Comparison of ENCODE assay signal across 17 cellular contexts in genomic region chr3:159882367-159882766, GRCh38. TPM values are rescaled to one million over a fixed set of nuclear protein-coding genes. Genes with fewer than 3 reads are reported as not detected.
DNase-seq lines count a peak whose midpoint lies in the region; ATAC-seq, FAIRE-seq and TF ChIP-seq lines count a peak whose summit lies in the region.
"Had no signal": no experiment of that assay in that cellular context is flagged by ENCODE, and none has a peak within 500 bp of the region (broad histone marks: within the 10 kb centered on the region; RNA-seq: fewer than 3 reads in every experiment).

No MANE protein-coding gene starts in this region.

- peak overlapping the region; percentile 38 to 79 (median 57) for H3K4me3 Mint-ChIP-seq in brain
- no peak overlapping the region for H3K4me3 Mint-ChIP-seq in nephron
- no peak overlapping the region for H3K4me3 Mint-ChIP-seq in glutamatergic neuron (ENCODE audit: unreplicated experiment)
- H3K4me3 Mint-ChIP-seq: activated B cell treated with CpG ODN at 0.5 μM for 24 hours had no signal

- peak overlapping the region; percentile 56 to 96 (median 93) for H3K27ac Mint-ChIP-seq in brain
- peak overlapping the region in 2 of 3 experiments; percentile 25 to 74 for H3K27ac Mint-ChIP-seq in nephron
- no peak overlapping the region for H3K27ac Mint-ChIP-seq in glutamatergic neuron (ENCODE audit: unreplicated experiment)
- H3K27ac Mint-ChIP-seq: activated B cell treated with CpG ODN at 0.5 μM for 24 hours had no signal

- TF ChIP-seq CTCF in brain (conservative IDR thresholded peaks at IDR 0.05), result no peak
- TF ChIP-seq CTCF in nephron (IDR thresholded peaks at IDR 0.05; ENCODE audit: unreplicated experiment in 3 of 3), result no peak
- no peak for TF ChIP-seq CTCF in glutamatergic neuron (IDR thresholded peaks at IDR 0.05; ENCODE audit: partially characterized antibody, unreplicated experiment)

- H3K36me3 Mint-ChIP-seq in brain (peaks cover 29% of the 10 kb centered on the region), nephron (ENCODE audit: low read depth) (peaks cover 15% of the 10 kb centered on the region), glutamatergic neuron (ENCODE audit: unreplicated experiment) (peaks cover 6% of the 10 kb centered on the region)

- no peak for TF ChIP-seq POLR2A in GM12891 (IDR thresholded peaks at IDR 0.05; ENCODE audit: low read depth, low read length)

- H3K27me3 Mint-ChIP-seq in brain, result no peaks in the 10 kb centered on the region
- peaks cover 7% of the 10 kb centered on the region for H3K27me3 Mint-ChIP-seq in nephron (ENCODE audit: low read depth)
- no peaks in the 10 kb centered on the region for H3K27me3 Mint-ChIP-seq in glutamatergic neuron (ENCODE audit: unreplicated experiment)
- H3K27me3 Mint-ChIP-seq: activated B cell treated with CpG ODN at 0.5 μM for 24 hours had no signal

- DNase-seq in globus pallidus (ENCODE audit: low spot score) (peak; percentile 88), glutamatergic neuron (no peak), GM12891 (ENCODE audit: insufficient read length, low spot score) (no peak)
- no peak for DNase-seq in activated CD8-positive, alpha-beta memory T cell treated with anti-CD3 and anti-CD28 coated beads, Interleukin-2, amount 50 U/mL, for 48 hours
- DNase-seq: activated B cell treated with CpG ODN at 0.5 μM for 24 hours; activated naive CD4-positive, alpha-beta T cell treated with anti-CD3 and anti-CD28 coated beads, Interleukin-2, amount 50 U/mL, for 16 hours had no signal

- no peaks in the 10 kb centered on the region for H3K9me3 Mint-ChIP-seq in brain
- no peaks in the 10 kb centered on the region for H3K9me3 Mint-ChIP-seq in nephron
- peaks cover 4% of the 10 kb centered on the region for H3K9me3 Mint-ChIP-seq in glutamatergic neuron (ENCODE audit: unreplicated experiment)
- H3K9me3 Mint-ChIP-seq: activated B cell treated with CpG ODN at 0.5 μM for 24 hours had no signal

- no peak for ATAC-seq in HG03095 (IDR thresholded peaks at IDR 0.05; ENCODE audit: unreplicated experiment)

- H3K4me1 Mint-ChIP-seq in brain (peaks cover 68% of the 10 kb centered on the region), nephron (peaks cover 37% of the 10 kb centered on the region), glutamatergic neuron (ENCODE audit: low read depth, unreplicated experiment) (peaks cover 23% of the 10 kb centered on the region)
- H3K4me1 Mint-ChIP-seq: activated B cell treated with CpG ODN at 0.5 μM for 24 hours had no signal

- no peak for FAIRE-seq in GM12891 (lab: Jason Lieb, UNC)
- FAIRE-seq: bronchial epithelial cell, endometrium had no signal

- peak overlapping the region; percentile 94 for H3K27ac ChIP-seq in temporal lobe (ENCODE audit: low read depth, low read length)
- H3K27ac ChIP-seq: BLaER1, HL-60, neutrophil, thyroid gland had no signal

TF ChIP-seq in GM12891, 5 proteins besides CTCF, POLR2A, EP300 and RAD21:
- TF ChIP-seq PAX5 (IDR thresholded peaks at IDR 0.05; ENCODE audit: insufficient read depth, low read length, severe bottlenecking), result no peak
- TF ChIP-seq POLR2AphosphoS5 (IDR thresholded peaks at IDR 0.05; ENCODE audit: low read depth, low read length), result no peak
- no peak for TF ChIP-seq TAF1 (IDR thresholded peaks at IDR 0.05; ENCODE audit: low read depth, low read length)
- TF ChIP-seq POU2F2 (IDR thresholded peaks at IDR 0.05; ENCODE audit: low read depth, low read length), result no peak
- no peak for TF ChIP-seq SPI1 (IDR thresholded peaks at IDR 0.05; ENCODE audit: low read depth, low read length)

RNA-seq across cellular contexts. Expression of gene SCHIP1, which starts 42.7 kb away (rescaled TPM):
- polyA plus RNA-seq in brain (ENCODE audit: insufficient read depth, low read depth, low replicate concordance), result 51.7 TPM
- total RNA-seq in temporal lobe (34.7 TPM), glutamatergic neuron (ENCODE audit: unreplicated experiment) (76.3 TPM)
- polyA plus RNA-seq in GM12891 (2012; ENCODE audit: low read depth, missing spikeins), result 2.8 TPM
- total RNA-seq: OCI-LY7 had no signal

Comparison
In these comparisons a context has a peak if more than half of its experiments do, and no peak if none do; other contexts are left out.
1. H3K4me3 Mint-ChIP-seq: peak in brain (5 of 5); none in nephron (0 of 3) and glutamatergic neuron (single experiment).